Comparison of ENCODE assay signal across 26 cellular contexts in genomic region chr17:13478326-13478830, GRCh38.
"Had no signal": no experiment of that assay in that cellular context is flagged by ENCODE, and none has a peak within 500 bp of the region (broad histone marks: within the 10 kb centered on the region; RNA-seq: fewer than 3 reads in every experiment).

No MANE protein-coding gene starts in this region.

- DNase-seq: activated CD4-positive, alpha-beta T cell treated with anti-CD3 and anti-CD28 coated beads for 48 hours; activated CD4-positive, alpha-beta T cell treated with anti-CD3 and anti-CD28 coated beads, Interleukin-2, amount 50 U/mL, for 48 hours; activated CD8-positive, alpha-beta memory T cell treated with anti-CD3 and anti-CD28 coated beads, Interleukin-2, amount 10 ng/mL, durations not matched to agents 7 days and 5 days; activated effector memory CD4-positive, alpha-beta T cell treated with anti-CD3 and anti-CD28 coated beads, Interleukin-2, amount 50 U/mL, for 16 hours; activated naive CD4-positive, alpha-beta T cell treated with anti-CD3 and anti-CD28 coated beads for 36 hours; activated T-cell treated with anti-CD3 and anti-CD28 coated beads, Interleukin-2, amount 50 U/mL, for 24 hours; brain microvascular endothelial cell; MV-4-11; NCI-H1105; NCI-H1436; NCI-H1694 treated with DMSO at 0.1 percent for 48 hours; NCI-H2029 treated with DMSO at 0.1 percent for 48 hours; NCI-H345; NCI-H510A; NCI-H526 treated with DMSO at 0.1 percent for 48 hours; NCI-H82; Peyer's patch; Right ventricle myocardium superior; SJCRH30 had no signal

- H3K27me3 ChIP-seq: brain microvascular endothelial cell, cardiac muscle cell, Peyer's patch, SJCRH30 had no signal

- H3K36me3 ChIP-seq: brain microvascular endothelial cell, cardiac muscle cell, Peyer's patch, SJCRH30 had no signal

- H3K4me3 ChIP-seq: cardiac muscle cell, Peyer's patch, SJCRH30 had no signal

- ATAC-seq: activated CD4-positive, CD25-positive, alpha-beta regulatory T cell treated with anti-CD3 and anti-CD28 coated beads, Interleukin-2, amount 50 U/mL, for 24 hours; activated CD8-positive, alpha-beta memory T cell treated with anti-CD3 and anti-CD28 coated beads, Interleukin-2, amount 10 ng/mL, durations not matched to agents 7 days and 5 days had no signal

- H3K9ac ChIP-seq: KMS-11 had no signal

- H3K27ac Mint-ChIP-seq: activated CD8-positive, alpha-beta memory T cell treated with anti-CD3 and anti-CD28 coated beads, Interleukin-2, amount 10 ng/mL, durations not matched to agents 7 days and 5 days; activated naive CD4-positive, alpha-beta T cell treated with anti-CD3 and anti-CD28 coated beads for 36 hours; activated naive CD8-positive, alpha-beta T cell; activated T-cell treated with anti-CD3 and anti-CD28 coated beads, Interleukin-2, amount 50 U/mL, for 24 hours; activated T-helper 1 cell treated with anti-CD3 and anti-CD28 coated beads, Interleukin-12 subunit alpha, Interleukin-12 subunit beta, Interleukin-2, Interleukin-4 antibody, amounts not matched to agents 30 ng/mL and 10 ng/mL and 1 ng/mL, durations not matched to agents 14 hours and 24 hours and 36 hours; T-helper 1 cell treated with Interleukin-12 subunit alpha and Interleukin-12 subunit beta and Interleukin-4 antibody, amounts not matched to agents 30 μg/mL and 1 μg/mL, for 36 hours had no signal

- H3K27ac ChIP-seq: brain microvascular endothelial cell, cardiac muscle cell, KMS-11, Peyer's patch, RWPE1, SJCRH30 had no signal

- H3K36me3 Mint-ChIP-seq: activated CD8-positive, alpha-beta memory T cell treated with anti-CD3 and anti-CD28 coated beads, Interleukin-2, amount 10 ng/mL, durations not matched to agents 7 days and 5 days; activated naive CD8-positive, alpha-beta T cell had no signal

- H3K4me3 Mint-ChIP-seq: activated CD8-positive, alpha-beta memory T cell treated with anti-CD3 and anti-CD28 coated beads, Interleukin-2, amount 10 ng/mL, durations not matched to agents 7 days and 5 days; activated naive CD4-positive, alpha-beta T cell treated with anti-CD3 and anti-CD28 coated beads for 36 hours; activated naive CD8-positive, alpha-beta T cell; activated T-cell treated with anti-CD3 and anti-CD28 coated beads, Interleukin-2, amount 50 U/mL, for 24 hours; activated T-helper 1 cell treated with anti-CD3 and anti-CD28 coated beads, Interleukin-12 subunit alpha, Interleukin-12 subunit beta, Interleukin-2, Interleukin-4 antibody, amounts not matched to agents 30 ng/mL and 10 ng/mL and 1 ng/mL, durations not matched to agents 14 hours and 24 hours and 36 hours; T-helper 1 cell treated with Interleukin-12 subunit alpha and Interleukin-12 subunit beta and Interleukin-4 antibody, amounts not matched to agents 30 μg/mL and 1 μg/mL, for 36 hours had no signal

- H3K4me2 ChIP-seq: KMS-11 had no signal

- H3K4me1 Mint-ChIP-seq: activated CD8-positive, alpha-beta memory T cell treated with anti-CD3 and anti-CD28 coated beads, Interleukin-2, amount 10 ng/mL, durations not matched to agents 7 days and 5 days had no signal

- H3K4me1 ChIP-seq: Peyer's patch had no signal
